ENCODE assay signal across 1 cellular context in genomic region chr14:57760891-57761290, GRCh38.
TF ChIP-seq lines count a peak whose summit lies in the region.

No MANE protein-coding gene starts in this region.

TF ChIP-seq in GM23338, 12 proteins besides CTCF, POLR2A, EP300 and RAD21 (continued from another document):
- TF ChIP-seq ZNF462 (CRISPR knock-in tag; IDR thresholded peaks at IDR 0.05) (no peak), POLR2AphosphoS5 (IDR thresholded peaks at IDR 0.05; ENCODE audit: low read depth) (no peak), CREB1 (CRISPR knock-in tag; IDR thresholded peaks at IDR 0.05; ENCODE audit: low read depth) (no peak), EZH2 (IDR thresholded peaks at IDR 0.05; ENCODE audit: low read depth, unreplicated experiment) (no peak), NANOG (IDR thresholded peaks at IDR 0.05; ENCODE audit: borderline replicate concordance) (no peak), REST (IDR thresholded peaks at IDR 0.05; ENCODE audit: unreplicated experiment) (no peak), EZH2phosphoT487 (IDR thresholded peaks at IDR 0.05; ENCODE audit: unreplicated experiment) (no peak), JUNB (IDR thresholded peaks at IDR 0.05; ENCODE audit: unreplicated experiment) (no peak)
